In genomic region chr5:122858451-122858850, GRCh38 we compare ENCODE assay signal across 16 cellular contexts. TPM values are rescaled to one million over a fixed set of nuclear protein-coding genes. Genes with fewer than 3 reads are reported as not detected.
DNase-seq lines count a peak whose midpoint lies in the region; ATAC-seq and TF ChIP-seq lines count a peak whose summit lies in the region.
"Had no signal": no experiment of that assay in that cellular context is flagged by ENCODE, and none has a peak within 500 bp of the region (broad histone marks: within the 10 kb centered on the region; RNA-seq: fewer than 3 reads in every experiment).

No MANE protein-coding gene starts in this region.

- H2AFZ ChIP-seq in PC-3 (ENCODE audit: low read length): no peak overlapping the region

- H3K4me2 ChIP-seq in PC-3 (ENCODE audit: low read length): peak overlapping the region; percentile 23; the same call in 1 of the 2 replicates

- BruUV-seq in A673 (replicated peaks; lab: Mats Ljungman, UMichigan) (no TSS peak), PC-3 (replicated peaks; lab: Mats Ljungman, UMichigan) (no TSS peak)

- H3K9ac ChIP-seq in PC-3 (ENCODE audit: low read length): no peak overlapping the region

- H3K79me2 ChIP-seq in PC-3 (ENCODE audit: low read length): peaks cover 43% of the 10 kb centered on the region

- no peaks in the 10 kb centered on the region for H3K4me1 ChIP-seq in A673 (ENCODE audit: insufficient read depth, low read length, poor library complexity, severe bottlenecking)
- H3K4me1 ChIP-seq in PC-3 (ENCODE audit: insufficient read depth, low read length): peaks cover 13% of the 10 kb centered on the region
- H3K4me1 ChIP-seq: Peyer's patch had no signal

- H3K36me3 ChIP-seq in A673 (ENCODE audit: insufficient read depth, low read length, poor library complexity, severe bottlenecking): no peaks in the 10 kb centered on the region
- 0 out of 2 replicates have a peak, but pooled peaks cover 3% of the 10 kb centered on the region for H3K36me3 ChIP-seq in PC-3 (ENCODE audit: low read depth, low read length)
- H3K36me3 ChIP-seq: Peyer's patch had no signal

- no peaks in the 10 kb centered on the region for H3F3A ChIP-seq in PC-3 (ENCODE audit: low read length, unreplicated experiment)

- CTCF ChIA-PET in A673 (lab: Charles Lee): no interaction called here
- CTCF ChIA-PET in PC-3 (lab: Charles Lee): no interaction called here

- POLR2A ChIA-PET in A673 (lab: Charles Lee; ENCODE audit: low non-redundant PET): no interaction called here
- POLR2A ChIA-PET in PC-3 (lab: Charles Lee; ENCODE audit: unreplicated experiment): interaction anchor here (0.6 kb wide), 1 partner anchor 65 kb away, joined by 3 read pairs; no protein-coding TSS in a partner anchor

- DNase-seq in A673 (ENCODE audit: low spot score) (peak; percentile 18), HS-5 (ENCODE audit: low read depth) (peak; percentile 39), PC-3 (peak; percentile 96), erythroblast (lab: John Stamatoyannopoulos, UW) (peak; percentile 34 to 60), hippocampal formation (lab: John Stamatoyannopoulos, UW) (no peak), DMS53 treated with DMSO at 0.1 percent for 48 hours (lab: John Stamatoyannopoulos, UW; ENCODE audit: unreplicated experiment) (no peak)
- DNase-seq in central memory CD4-positive, alpha-beta T cell: no peak
- DNase-seq: activated CD4-positive, alpha-beta T cell treated with anti-CD3 and anti-CD28 coated beads for 1 hour; caudate nucleus; heart right ventricle; naive B cell; Peyer's patch; stimulated activated CD4-positive, alpha-beta T cell treated with anti-CD3 and anti-CD28 coated beads, Interleukin-15, amount 100 ng/mL, for 24 hours; T-helper 17 cell had no signal

- H3K9me2 ChIP-seq in PC-3 (replicated peaks; ENCODE audit: low read length): no peaks in the 10 kb centered on the region

- H3K4me3 ChIP-seq in A673 (ENCODE audit: low read depth, low read length, poor library complexity, severe bottlenecking): no peak overlapping the region
- no peak overlapping the region for H3K4me3 ChIP-seq in PC-3 (ENCODE audit: low read length)
- H3K4me3 ChIP-seq: heart right ventricle, Peyer's patch had no signal

- no peak for TF ChIP-seq POLR2A in erythroblast (IDR thresholded peaks at IDR 0.05; ENCODE audit: low read length)

- ATAC-seq in PC-3 (peak; percentile 96), GM18858 (IDR thresholded peaks at IDR 0.05; ENCODE audit: unreplicated experiment) (no peak)
- ATAC-seq: left lobe of liver, T-helper 17 cell had no signal

- H4K20me1 ChIP-seq in PC-3 (ENCODE audit: low read length): no peaks in the 10 kb centered on the region

- no peak overlapping the region for H3K27ac ChIP-seq in A673 (ENCODE audit: low read depth, low read length, poor library complexity, severe bottlenecking)
- peak overlapping the region; percentile 50 for H3K27ac ChIP-seq in PC-3 (ENCODE audit: low read length)
- H3K27ac ChIP-seq: heart right ventricle, Peyer's patch had no signal

- TF ChIP-seq CTCF in A673 (conservative IDR thresholded peaks at IDR 0.05; ENCODE audit: low read depth, low read length) (no peak), PC-3 (conservative IDR thresholded peaks at IDR 0.05; ENCODE audit: low read depth, low read length) (no peak)

- H3K9me3 ChIP-seq in A673 (ENCODE audit: low read depth, low read length, poor library complexity, severe bottlenecking) (no peaks in the 10 kb centered on the region), PC-3 (ENCODE audit: low read length) (no peaks in the 10 kb centered on the region)
- H3K9me3 ChIP-seq: Peyer's patch had no signal

- H3K27me3 ChIP-seq in A673 (replicated peaks; ENCODE audit: insufficient read depth, low read depth, low read length, poor library complexity) (no peaks in the 10 kb centered on the region), PC-3 (ENCODE audit: low read length) (no peaks in the 10 kb centered on the region)
- H3K27me3 ChIP-seq: heart right ventricle, Peyer's patch had no signal

- intact Hi-C loops in A673 (cut with micrococcal nuclease; ENCODE audit: unreplicated experiment) (no loop called here), PC-3 (cut with micrococcal nuclease) (no loop called here)

RNA-seq across cellular contexts. Expression of gene SNX24, which starts 13.0 kb away (rescaled TPM):
- total RNA-seq in A673 (2021) (11.3 and 13.6 TPM in 2 replicates), PC-3 (2014; rRNA removed) (7.4 and 10.3 TPM in 2 replicates)

Comparison
In these comparisons a context has a peak if more than half of its experiments do, and no peak if none do; other contexts are left out.
1. DNase-seq: peak in A673 (single experiment), HS-5 (single experiment), PC-3 (single experiment) and erythroblast (2 of 2); none in central memory CD4-positive, alpha-beta T cell (single experiment), hippocampal formation (0 of 2) and DMS53 treated with DMSO at 0.1 percent for 48 hours (single experiment).